ENCODE assay signal across 22 cellular contexts in genomic region chr7:45216181-45216580, GRCh38. TPM values are rescaled to one million over a fixed set of nuclear protein-coding genes. Genes with fewer than 3 reads are reported as not detected.
"Had no signal": no experiment of that assay in that cellular context is flagged by ENCODE, and none has a peak within 500 bp of the region (broad histone marks: within the 10 kb centered on the region; RNA-seq: fewer than 3 reads in every experiment).

No MANE protein-coding gene starts in this region.

- H3K9me3 ChIP-seq: body of pancreas, left lung, mucosa of descending colon, spleen, tibial nerve had no signal

- H3K36me3 ChIP-seq: heart right ventricle, left lung, spleen, tibial nerve had no signal

- H3K27ac ChIP-seq: body of pancreas, heart right ventricle, left lung, spleen, tibial nerve had no signal

- H3K4me3 ChIP-seq: body of pancreas, heart right ventricle, left lung, mucosa of descending colon, spleen, tibial nerve had no signal

- H3K4me3 Mint-ChIP-seq: activated naive CD8-positive, alpha-beta T cell; natural killer cell treated with Interleukin-12 subunit alpha and Interleukin-12 subunit beta and Interleukin-15 and Interleukin-18, amount 100 ng/mL, for 72 hours had no signal

- H3K27ac Mint-ChIP-seq: activated naive CD8-positive, alpha-beta T cell; natural killer cell treated with Interleukin-12 subunit alpha and Interleukin-12 subunit beta and Interleukin-15 and Interleukin-18, amount 100 ng/mL, for 72 hours had no signal

- H3K9me3 Mint-ChIP-seq: natural killer cell treated with Interleukin-12 subunit alpha and Interleukin-12 subunit beta and Interleukin-15 and Interleukin-18, amount 100 ng/mL, for 72 hours had no signal

- DNase-seq: activated CD4-positive, alpha-beta T cell treated with anti-CD3 and anti-CD28 coated beads for 48 hours; activated CD4-positive, alpha-beta T cell treated with anti-CD3 and anti-CD28 coated beads, Interleukin-2, amount 50 U/mL, for 48 hours; activated CD8-positive, alpha-beta memory T cell treated with anti-CD3 and anti-CD28 coated beads for 24 hours; activated effector memory CD4-positive, alpha-beta T cell treated with Interleukin-2 at 50 U/mL for 16 hours; activated naive CD4-positive, alpha-beta T cell treated with Interleukin-2 at 50 U/mL for 16 hours; aorta; cortex of kidney; foreskin fibroblast; heart right ventricle; kidney glomerular epithelial cell; left lung; mucosa of descending colon; right cardiac atrium; spleen; stimulated activated naive CD4-positive, alpha-beta T cell treated with Interleukin-2 at 50 U/mL for 16 hours had no signal

- H3K36me3 Mint-ChIP-seq: activated naive CD8-positive, alpha-beta T cell; natural killer cell treated with Interleukin-12 subunit alpha and Interleukin-12 subunit beta and Interleukin-15 and Interleukin-18, amount 100 ng/mL, for 72 hours had no signal

- H3K4me1 ChIP-seq: body of pancreas, left lung, spleen, tibial nerve had no signal

- H3K27me3 ChIP-seq: body of pancreas had no signal

RNA-seq across cellular contexts. Expression of gene RAMP3, which starts 58.6 kb away (rescaled TPM):
- total RNA-seq: myocyte; natural killer cell treated with Interleukin-12 subunit alpha and Interleukin-12 subunit beta and Interleukin-15 and Interleukin-18, amount 100 ng/mL, for 72 hours; pulmonary artery endothelial cell; T-helper 1 cell treated with Interleukin-12 subunit alpha and Interleukin-12 subunit beta and Interleukin-4 antibody, amounts not matched to agents 30 ng/mL and 1 ng/mL, for 36 hours had no signal
